Comparison of ENCODE assay signal across 38 cellular contexts in genomic region chr6:29858006-29858405, GRCh38. TPM values are rescaled to one million over a fixed set of nuclear protein-coding genes. Genes with fewer than 3 reads are reported as not detected.
DNase-seq lines count a peak whose midpoint lies in the region; FAIRE-seq and TF ChIP-seq lines count a peak whose summit lies in the region.
"Had no signal": no experiment of that assay in that cellular context is flagged by ENCODE, and none has a peak within 500 bp of the region (broad histone marks: within the 10 kb centered on the region; RNA-seq: fewer than 3 reads in every experiment).

No MANE protein-coding gene starts in this region.

- H3K9ac ChIP-seq in neural progenitor cell: no peak overlapping the region
- H3K9ac ChIP-seq: BLaER1; BLaER1 treated with 17β-estradiol and CSF1 and Interleukin-3, amounts not matched to agents 10 nM and 100 nM had no signal

- no peaks in the 10 kb centered on the region for H3K79me2 ChIP-seq in neural progenitor cell (ENCODE audit: low read depth)

- no peak overlapping the region for H3K4me3 Mint-ChIP-seq in neural progenitor cell
- H3K4me3 Mint-ChIP-seq: B cell; CD14-positive monocyte; CD4-positive, alpha-beta memory T cell; CD4-positive, alpha-beta T cell; CD4-positive, CD25-positive, alpha-beta regulatory T cell; CD8-positive, alpha-beta memory T cell; CD8-positive, alpha-beta T cell had no signal

- TF ChIP-seq POLR2A in testis (IDR thresholded peaks at IDR 0.05): no peak

- no peak overlapping the region for H3K4me2 ChIP-seq in neural progenitor cell
- H3K4me2 ChIP-seq: A549; BLaER1; BLaER1 treated with 17β-estradiol and CSF1 and Interleukin-3, amounts not matched to agents 10 nM and 100 nM had no signal

- POLR2A ChIA-PET in HEK293 (lab: Yijun Ruan, JAX): no interaction called here

- H3K36me3 ChIP-seq in HEK293 (ENCODE audit: control insufficient read depth in 2 of 2, insufficient read depth in 1 of 2, low read length in 2 of 2) (no peaks in the 10 kb centered on the region), small intestine (ENCODE audit: control insufficient read depth in 2 of 2, insufficient read depth in 2 of 2, low read length in 2 of 2) (no peaks in the 10 kb centered on the region), neural progenitor cell (no peaks in the 10 kb centered on the region), testis (ENCODE audit: low read depth, missing control alignments) (no peaks in the 10 kb centered on the region)
- H3K36me3 ChIP-seq: BE2C; BLaER1; BLaER1 treated with 17β-estradiol and CSF1 and Interleukin-3, amounts not matched to agents 10 nM and 100 nM had no signal

- 44 to 83% (median 76%) methylated on average over 1 of the region's 1 CpG for WGBS in small intestine, 3 donors
- WGBS in testis, 2 donors: 54 to 88% methylated on average over 1 of the region's 1 CpG

- H3F3A ChIP-seq in neural progenitor cell (ENCODE audit: low read depth): no peaks in the 10 kb centered on the region

- no peak overlapping the region for H2AFZ ChIP-seq in neural progenitor cell (replicated peaks)

- H3K27ac ChIP-seq in HEK293 (ENCODE audit: extremely low read depth, low read depth, low read length): no peak overlapping the region
- no peak overlapping the region for H3K27ac ChIP-seq in small intestine (ENCODE audit: low read depth in 1 of 2, low read length in 1 of 2)
- H3K27ac ChIP-seq in neural progenitor cell: no peak overlapping the region
- H3K27ac ChIP-seq in testis: no peak overlapping the region
- H3K27ac ChIP-seq: 22Rv1; A549; BLaER1; BLaER1 treated with 17β-estradiol and CSF1 and Interleukin-3, amounts not matched to agents 10 nM and 100 nM; C4-2B had no signal

- H3K4me1 ChIP-seq in HEK293 (ENCODE audit: control insufficient read depth, insufficient read depth, low read length) (no peaks in the 10 kb centered on the region), small intestine (ENCODE audit: control insufficient read depth in 2 of 2, insufficient read depth in 1 of 2, low read depth in 1 of 2, low read length in 1 of 2) (no peaks in the 10 kb centered on the region), neural progenitor cell (no peaks in the 10 kb centered on the region), testis (no peaks in the 10 kb centered on the region)
- H3K4me1 ChIP-seq: A549; BE2C; BLaER1; BLaER1 treated with 17β-estradiol and CSF1 and Interleukin-3, amounts not matched to agents 10 nM and 100 nM; Caco-2 had no signal

- H3K4me1 Mint-ChIP-seq in neural progenitor cell: no peaks in the 10 kb centered on the region
- H3K4me1 Mint-ChIP-seq: B cell; CD4-positive, alpha-beta memory T cell; CD4-positive, CD25-positive, alpha-beta regulatory T cell; CD8-positive, alpha-beta memory T cell had no signal

- no peak overlapping the region for H3K27ac Mint-ChIP-seq in neural progenitor cell
- H3K27ac Mint-ChIP-seq: B cell; CD14-positive monocyte; CD4-positive, alpha-beta memory T cell; CD4-positive, alpha-beta T cell; CD4-positive, CD25-positive, alpha-beta regulatory T cell; CD8-positive, alpha-beta memory T cell; CD8-positive, alpha-beta T cell had no signal

- H3K9me3 ChIP-seq in HEK293 (ENCODE audit: control insufficient read depth, insufficient read depth, low read depth, low read length): no peaks in the 10 kb centered on the region
- no peaks in the 10 kb centered on the region for H3K9me3 ChIP-seq in small intestine (ENCODE audit: control insufficient read depth, low read depth)
- no peaks in the 10 kb centered on the region for H3K9me3 ChIP-seq in neural progenitor cell (ENCODE audit: low read depth)
- no peaks in the 10 kb centered on the region for H3K9me3 ChIP-seq in testis
- H3K9me3 ChIP-seq: A549; BE2C; BLaER1; BLaER1 treated with 17β-estradiol and CSF1 and Interleukin-3, amounts not matched to agents 10 nM and 100 nM had no signal

- H3K27me3 ChIP-seq in small intestine (ENCODE audit: control insufficient read depth in 2 of 2, insufficient read depth in 2 of 2, low read length in 2 of 2) (peaks cover 0 to 5% of the 10 kb centered on the region in 2 donors), neural progenitor cell (peaks cover 18% of the 10 kb centered on the region), testis (no peaks in the 10 kb centered on the region)
- H3K27me3 ChIP-seq: BLaER1; BLaER1 treated with 17β-estradiol and CSF1 and Interleukin-3, amounts not matched to agents 10 nM and 100 nM had no signal

- peak; percentile 44 for FAIRE-seq in small intestine (lab: Jason Lieb, UNC)
- FAIRE-seq: A204.1, A549, D721Med had no signal

- CTCF ChIA-PET in HEK293 (lab: Yijun Ruan, JAX): interaction anchor here (1.2 kb wide), 1 partner anchor 10 kb away, joined by 4 read pairs; no protein-coding TSS in a partner anchor

- peaks cover 6% of the 10 kb centered on the region for H3K27me3 Mint-ChIP-seq in neural progenitor cell (ENCODE audit: insufficient read depth, low read depth)

- H3K4me3 ChIP-seq in HEK293 (ENCODE audit: low read depth, low read length) (no peak overlapping the region), small intestine (ENCODE audit: low read depth in 1 of 2, low read length in 2 of 2) (no peak overlapping the region), neural progenitor cell (no peak overlapping the region), testis (no peak overlapping the region)
- H3K4me3 ChIP-seq: A549; BLaER1; BLaER1 treated with 17β-estradiol and CSF1 and Interleukin-3, amounts not matched to agents 10 nM and 100 nM had no signal

- H3K9me3 Mint-ChIP-seq in neural progenitor cell: peaks cover 2% of the 10 kb centered on the region
- H3K9me3 Mint-ChIP-seq: CD4-positive, alpha-beta T cell; CD8-positive, alpha-beta memory T cell; CD8-positive, alpha-beta T cell had no signal

- intact Hi-C loops in testis (cut with DNase I; ENCODE audit: low total_unique reads): no loop called here

- no peaks in the 10 kb centered on the region for H3K36me3 Mint-ChIP-seq in neural progenitor cell
- H3K36me3 Mint-ChIP-seq: CD14-positive monocyte; CD4-positive, alpha-beta memory T cell; CD4-positive, CD25-positive, alpha-beta regulatory T cell; CD8-positive, alpha-beta T cell had no signal

- no peaks in the 10 kb centered on the region for H4K20me1 ChIP-seq in neural progenitor cell (ENCODE audit: low read depth)
- H4K20me1 ChIP-seq: BLaER1 had no signal

- TF ChIP-seq CTCF in HEK293 (tag by site-specific recombination; IDR thresholded peaks at IDR 0.05) (no peak), neural progenitor cell (IDR thresholded peaks at IDR 0.05) (no peak), testis (IDR thresholded peaks at IDR 0.05) (no peak)

- DNase-seq in small intestine: no peak
- no peak for DNase-seq in neural progenitor cell (ENCODE audit: low spot score)
- no peak for DNase-seq in testis
- DNase-seq: 8988T; ACHN; AML-193; BE2C; C1 segment of cervical spinal cord; Caco-2; Calu3; CD4-positive, alpha-beta memory T cell; CD4-positive, alpha-beta T cell; CD4-positive, CD25-positive, alpha-beta regulatory T cell; CD8-positive, alpha-beta memory T cell; CD8-positive, alpha-beta T cell; COR-L47; DMS 273 treated with DMSO at 0.1 percent for 48 hours; DMS153; DMS53; DMS79; DMS79 treated with DMSO at 0.1 percent for 48 hours; DND-41; EL had no signal

TF ChIP-seq in HEK293, 187 proteins besides CTCF, POLR2A, EP300 and RAD21:
- TF ChIP-seq PATZ1 (tag by site-specific recombination; IDR thresholded peaks at IDR 0.05) (no peak), SCRT2 (tag by site-specific recombination; IDR thresholded peaks at IDR 0.05) (peak; percentile 90), ZNF175 (tag by site-specific recombination; IDR thresholded peaks at IDR 0.05) (no peak), ZNF341 (tag by site-specific recombination; IDR thresholded peaks at IDR 0.05; ENCODE audit: low read depth) (no peak), SCRT1 (tag by site-specific recombination; IDR thresholded peaks at IDR 0.05; ENCODE audit: borderline replicate concordance) (peak; percentile 81)

RNA-seq across cellular contexts. Expression of gene HLA-G, which starts 30.4 kb away (rescaled TPM):
- polyA plus RNA-seq in small intestine (1 to 10 TPM in 1 of 3 donors, under 1 TPM in 1, not detected in 1; 0.85 to 5.6 TPM), testis (ENCODE audit: insufficient read depth, low read depth, low replicate concordance) (7.4 TPM)
- total RNA-seq in neural progenitor cell (ENCODE audit: low replicate concordance) (not detected in 2 replicates), testis (1 to 10 TPM; 1.2 to 4.4 TPM)
- total RNA-seq: A172, A673, Caco-2, Daoy had no signal
- polyA plus RNA-seq: AG04450, BJ had no signal
